Comparison of ENCODE assay signal across 18 cellular contexts in the genomic region with DNA sequence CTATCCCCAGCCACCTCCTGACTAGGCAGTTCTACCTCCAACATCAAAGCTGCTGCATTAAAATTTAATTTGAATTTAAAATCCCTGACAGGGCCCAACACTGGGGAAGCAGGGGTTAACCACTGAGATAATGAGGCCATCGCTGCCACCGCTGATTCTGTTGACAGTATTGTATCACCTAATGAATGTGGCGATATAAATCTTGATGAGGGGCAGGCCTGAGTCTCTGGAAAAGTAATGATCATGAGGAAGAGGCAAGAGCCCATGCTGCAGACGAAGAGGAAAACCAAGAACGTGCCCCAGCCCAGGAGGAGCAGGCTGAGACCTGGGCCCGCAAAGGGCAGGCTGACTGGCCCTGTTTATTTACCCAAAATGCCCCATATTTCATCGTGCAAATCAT.
DNase-seq lines count a peak whose midpoint lies in the region; ATAC-seq, FAIRE-seq and TF ChIP-seq lines count a peak whose summit lies in the region.
"Had no signal": no experiment of that assay in that cellular context is flagged by ENCODE, and none has a peak within 500 bp of the region (broad histone marks: within the 10 kb centered on the region; RNA-seq: fewer than 3 reads in every experiment).

No MANE protein-coding gene starts in this region.

- TF ChIP-seq CTCF in GM23338 (conservative IDR thresholded peaks at IDR 0.05; ENCODE audit: low read depth in 2 of 2) (no peak), H1 (IDR thresholded peaks at IDR 0.05; ENCODE audit: control extremely low read depth in 1 of 3, insufficient read depth in 1 of 3, low read depth in 1 of 3, low read length in 3 of 3) (no peak), neural crest cell (conservative IDR thresholded peaks at IDR 0.05) (no peak)

- no peak overlapping the region for H4K91ac ChIP-seq in H1 (replicated peaks; ENCODE audit: insufficient read length, low read length)

- H3K27me3 ChIP-seq in GM23338 (ENCODE audit: insufficient read depth) (no peaks in the 10 kb centered on the region), H1 (replicated peaks in 1 of 4; ENCODE audit: control insufficient read depth in 3 of 4, extremely low read depth in 1 of 4, insufficient read depth in 3 of 4, low read length in 3 of 4) (no peaks in the 10 kb centered on the region)
- H3K27me3 ChIP-seq: BLaER1 had no signal

- 0 out of 2 replicates have a peak overlapping the region, but pooled peaks have one; percentile 37 for H2BK20ac ChIP-seq in H1 (ENCODE audit: low read length)

- no peak overlapping the region for H3K14ac ChIP-seq in H1 (ENCODE audit: insufficient read length)

- ATAC-seq in GM23338 (no peak), Right ventricle myocardium superior (ENCODE audit: poor library complexity) (no peak), HG02852 (IDR thresholded peaks at IDR 0.05; ENCODE audit: unreplicated experiment) (no peak)
- ATAC-seq: A549, HepG2 had no signal

- no peaks in the 10 kb centered on the region for H4K20me1 ChIP-seq in GM23338 (replicated peaks; ENCODE audit: insufficient read depth)
- no peaks in the 10 kb centered on the region for H4K20me1 ChIP-seq in H1 (replicated peaks in 1 of 2; ENCODE audit: control insufficient read depth in 1 of 2, insufficient read depth in 2 of 2, low read length in 2 of 2)
- H4K20me1 ChIP-seq: BLaER1 had no signal

- DNase-seq in GM23338 (ENCODE audit: low spot score) (no peak), H1 (ENCODE audit: low read depth in 1 of 2, low spot score in 2 of 2) (no peak), neural crest cell (ENCODE audit: low read depth, low spot score) (no peak), Right ventricle myocardium superior (no peak)
- no peak for DNase-seq in activated CD8-positive, alpha-beta memory T cell treated with anti-CD3 and anti-CD28 coated beads, Interleukin-2, amount 50 U/mL, for 4 hours
- DNase-seq: AML-193; Calu3; CD4-positive, alpha-beta memory T cell; DMS79 treated with DMSO at 0.1 percent for 48 hours; GF-D8; GOT3; H9 had no signal

- H3K36me3 Mint-ChIP-seq in GM23338 (ENCODE audit: low read depth) (no peaks in the 10 kb centered on the region), neural crest cell (ENCODE audit: low read depth) (no peaks in the 10 kb centered on the region)
- H3K36me3 Mint-ChIP-seq: CD14-positive monocyte; CD4-positive, alpha-beta memory T cell; IgD-negative memory B cell had no signal

- H3F3A ChIP-seq in GM23338 (replicated peaks; ENCODE audit: low read depth): no peaks in the 10 kb centered on the region

- no peak overlapping the region for H2BK120ac ChIP-seq in H1 (replicated peaks; ENCODE audit: low read depth, low read length)

- no peaks in the 10 kb centered on the region for H3K79me1 ChIP-seq in H1 (ENCODE audit: low read depth, low read length)

- H2AK5ac ChIP-seq in H1 (ENCODE audit: low read depth, low read length): no peak overlapping the region

- no peaks in the 10 kb centered on the region for H3K23me2 ChIP-seq in H1 (ENCODE audit: low read depth, low read length)

- no peak for TF ChIP-seq EP300 in H1 (IDR thresholded peaks at IDR 0.05; ENCODE audit: borderline replicate concordance in 1 of 2, low read depth in 2 of 2, low read length in 2 of 2)

- no peak overlapping the region for H3K4me3 ChIP-seq in GM23338
- no peak overlapping the region for H3K4me3 ChIP-seq in H1 (ENCODE audit: extremely low read depth in 1 of 4, insufficient read depth in 2 of 4, low read depth in 3 of 4, low read length in 4 of 4)
- H3K4me3 ChIP-seq: A549, BLaER1 had no signal

- H3K9me3 ChIP-seq in H1 (ENCODE audit: insufficient read depth in 2 of 2, low read depth in 1 of 2, low read length in 1 of 2): no peaks in the 10 kb centered on the region
- H3K9me3 ChIP-seq: A549, BLaER1 had no signal

- H3K23ac ChIP-seq in H1 (ENCODE audit: insufficient read length): no peak overlapping the region

- H2BK15ac ChIP-seq in H1 (ENCODE audit: low read length): no peak overlapping the region

- H3K27ac Mint-ChIP-seq in GM23338 (peak overlapping the region; percentile 6; the same call in 1 of the 2 replicates), neural crest cell (ENCODE audit: unreplicated experiment) (peak overlapping the region; percentile 13)
- H3K27ac Mint-ChIP-seq: CD14-positive monocyte; CD4-positive, alpha-beta memory T cell; IgD-negative memory B cell had no signal

- H3K79me2 ChIP-seq in GM23338 (replicated peaks; ENCODE audit: insufficient read depth) (no peaks in the 10 kb centered on the region), H1 (ENCODE audit: control insufficient read depth in 1 of 2, insufficient read depth in 2 of 2, low read length in 2 of 2) (no peaks in the 10 kb centered on the region)

- H3K9me2 ChIP-seq in GM23338 (ENCODE audit: insufficient read depth): no peaks in the 10 kb centered on the region

- H3K27me3 Mint-ChIP-seq in GM23338 (ENCODE audit: insufficient read depth, low read depth, poor library complexity) (peaks cover 5% of the 10 kb centered on the region), neural crest cell (ENCODE audit: low read depth) (peaks cover 2% of the 10 kb centered on the region)
- H3K27me3 Mint-ChIP-seq: CD4-positive, alpha-beta memory T cell; IgD-negative memory B cell had no signal

- H4K8ac ChIP-seq in H1 (ENCODE audit: extremely low read depth, insufficient read depth, low read length): no peak overlapping the region

- no peak overlapping the region for H3K18ac ChIP-seq in H1 (ENCODE audit: extremely low read depth, low read length)

- POLR2A ChIA-PET in H1 (lab: Charles Lee; ENCODE audit: partially characterized antibody): no interaction called here

- intact Hi-C loops in Right ventricle myocardium superior (cut with DNase I): no loop called here

- H3K27ac ChIP-seq in GM23338 (ENCODE audit: low read depth) (no peak overlapping the region), H1 (ENCODE audit: low read depth, low read length) (no peak overlapping the region)
- H3K27ac ChIP-seq: A549, BLaER1 had no signal

- H3K4me1 Mint-ChIP-seq in GM23338: peaks cover 20% of the 10 kb centered on the region
- H3K4me1 Mint-ChIP-seq in neural crest cell: peaks cover 27% of the 10 kb centered on the region
- H3K4me1 Mint-ChIP-seq: CD14-positive monocyte; CD4-positive, alpha-beta memory T cell; IgD-negative memory B cell had no signal

- no peak for FAIRE-seq in H1 (lab: Jason Lieb, UNC)
- FAIRE-seq: A549, HepG2 had no signal

- H3K9me3 Mint-ChIP-seq in GM23338 (no peaks in the 10 kb centered on the region), neural crest cell (no peaks in the 10 kb centered on the region)
- H3K9me3 Mint-ChIP-seq: H9, IgD-negative memory B cell had no signal

- no peak overlapping the region for H2BK12ac ChIP-seq in H1 (ENCODE audit: low read depth, low read length)

- H4K5ac ChIP-seq in H1 (ENCODE audit: insufficient read length, low read depth, low read length): no peak overlapping the region

- no peak for TF ChIP-seq POLR2A in H1 (IDR thresholded peaks at IDR 0.05; ENCODE audit: control extremely low read depth in 1 of 2, low read depth in 2 of 2, low read length in 2 of 2)

- H3K4me1 ChIP-seq in GM23338 (ENCODE audit: insufficient read depth) (peaks cover 8% of the 10 kb centered on the region; the same call in 1 of the 2 replicates), H1 (replicated peaks in 1 of 4; ENCODE audit: control insufficient read depth in 3 of 4, insufficient read depth in 4 of 4, low read length in 3 of 4) (peaks cover 0 to 9% (median under 1%) of the 10 kb centered on the region in 4 experiments; a peak in 3 of 7 replicates)
- H3K4me1 ChIP-seq: A549, BLaER1 had no signal

- no peak overlapping the region for H3K4me3 Mint-ChIP-seq in GM23338
- no peak overlapping the region for H3K4me3 Mint-ChIP-seq in neural crest cell
- H3K4me3 Mint-ChIP-seq: CD14-positive monocyte; CD4-positive, alpha-beta memory T cell; H9; IgD-negative memory B cell had no signal

- H3K56ac ChIP-seq in H1 (replicated peaks; ENCODE audit: insufficient read length, low read depth, low read length): no peak overlapping the region

- no peak overlapping the region for H3K4ac ChIP-seq in H1 (replicated peaks; ENCODE audit: insufficient read length, low read depth, low read length)

- no peaks in the 10 kb centered on the region for H3K36me3 ChIP-seq in GM23338 (ENCODE audit: insufficient read depth)
- no peaks in the 10 kb centered on the region for H3K36me3 ChIP-seq in H1 (ENCODE audit: control insufficient read depth in 2 of 4, insufficient read depth in 4 of 4, low read length in 3 of 4)
- H3K36me3 ChIP-seq: BLaER1 had no signal

- no peak overlapping the region for H3K9ac ChIP-seq in H1 (replicated peaks in 1 of 4; ENCODE audit: extremely low read depth in 1 of 4, low read depth in 3 of 4, low read length in 3 of 4)
- H3K9ac ChIP-seq: BLaER1 had no signal

- H2BK5ac ChIP-seq in H1 (ENCODE audit: low read depth, low read length): no peak overlapping the region

- WGBS in H1 (ENCODE audit: extremely low coverage in 1 of 2, insufficient coverage in 1 of 2, insufficient read length in 1 of 2, insufficient replicate concordance in 2 of 2, low coverage in 1 of 2, low lambda C conversion rate in 2 of 2, missing lambda C conversion rate in 1 of 2), 2 experiments: 79% methylated on average over 7 of the region's 7 CpGs; no CpG with 5 or more reads in 1 of the 2 experiments

- TF ChIP-seq RAD21 in H1 (IDR thresholded peaks at IDR 0.05 in 1 of 2, conservative IDR thresholded peaks at IDR 0.05 in 1 of 2; ENCODE audit: low read depth in 2 of 2, low read length in 2 of 2): no peak

- CTCF ChIA-PET in H1 (lab: Charles Lee; ENCODE audit: partially characterized antibody): no interaction called here

- H2AFZ ChIP-seq in GM23338 (peak overlapping the region; percentile 86), H1 (ENCODE audit: low read length) (no peak overlapping the region)

- H3K4me2 ChIP-seq in GM23338 (no peak overlapping the region), H1 (ENCODE audit: insufficient read depth in 1 of 2, low read depth in 2 of 2, low read length in 2 of 2) (no peak overlapping the region)
- H3K4me2 ChIP-seq: A549, BLaER1 had no signal

TF ChIP-seq in GM23338, 12 proteins besides CTCF, POLR2A, EP300 and RAD21 (continues in another document):
- no peak for TF ChIP-seq CREB1 (CRISPR knock-in tag; IDR thresholded peaks at IDR 0.05; ENCODE audit: low read depth)
- no peak for TF ChIP-seq STAT1 (IDR thresholded peaks at IDR 0.05; ENCODE audit: unreplicated experiment)
- no peak for TF ChIP-seq NANOG (IDR thresholded peaks at IDR 0.05; ENCODE audit: borderline replicate concordance)
- TF ChIP-seq ZNF114 (CRISPR knock-in tag; IDR thresholded peaks at IDR 0.05): no peak
- no peak for TF ChIP-seq POLR2AphosphoS5 (IDR thresholded peaks at IDR 0.05; ENCODE audit: low read depth)
- no peak for TF ChIP-seq EZH2phosphoT487 (IDR thresholded peaks at IDR 0.05; ENCODE audit: unreplicated experiment)

TF ChIP-seq in H1, 55 proteins besides CTCF, POLR2A, EP300 and RAD21:
- TF ChIP-seq EGR1 (IDR thresholded peaks at IDR 0.05; ENCODE audit: borderline replicate concordance, low read depth, low read length): no peak
TF ChIP-seq in H1: peak in this region for 0.
